In the genomic region with DNA sequence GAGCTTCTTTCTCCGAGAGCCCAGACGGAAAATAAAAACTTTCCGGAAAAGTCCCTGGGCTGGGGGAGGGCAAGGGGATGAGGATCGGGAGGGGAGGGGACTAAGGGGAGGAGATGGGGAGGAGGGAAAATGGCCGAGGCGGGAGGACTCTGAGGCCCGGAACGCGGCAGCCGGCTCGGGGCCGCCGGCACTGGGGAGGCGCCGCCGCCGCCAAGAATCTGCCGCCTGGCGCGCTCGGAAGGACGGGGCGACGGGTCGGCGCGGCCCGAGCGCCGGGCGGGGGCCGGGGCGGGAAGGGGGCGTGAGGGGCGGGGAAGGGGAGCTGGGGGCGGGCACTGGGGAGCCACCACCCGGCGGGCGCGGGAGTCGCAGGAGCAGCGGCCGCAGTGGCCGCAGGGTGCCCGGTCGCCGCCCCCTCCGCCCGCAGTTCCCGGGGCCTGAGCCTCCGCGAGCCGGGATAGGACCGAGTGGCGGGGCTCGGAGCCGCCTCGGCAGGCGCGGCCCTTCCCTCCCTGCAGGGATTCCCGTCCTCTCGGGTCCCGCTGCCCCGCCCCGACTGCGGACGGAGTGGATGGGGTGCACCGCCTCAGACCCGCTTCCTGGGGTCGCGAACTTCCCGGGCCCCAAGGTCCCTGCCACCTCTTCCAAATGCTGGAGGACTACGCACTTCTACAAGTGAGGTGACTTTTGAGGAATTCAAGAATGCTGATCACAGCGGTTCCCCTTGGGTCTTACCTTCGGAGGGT, we compare ENCODE assay signal across 1 cellular context.
TF ChIP-seq lines count a peak whose summit lies in the region.

A gene (minus strand): TSS at position 252 of the 746 bp plus-strand sequence.

TF ChIP-seq in HEK293, 187 proteins besides CTCF, POLR2A, EP300 and RAD21 (continued from another document):
- TF ChIP-seq, protein P1, sequence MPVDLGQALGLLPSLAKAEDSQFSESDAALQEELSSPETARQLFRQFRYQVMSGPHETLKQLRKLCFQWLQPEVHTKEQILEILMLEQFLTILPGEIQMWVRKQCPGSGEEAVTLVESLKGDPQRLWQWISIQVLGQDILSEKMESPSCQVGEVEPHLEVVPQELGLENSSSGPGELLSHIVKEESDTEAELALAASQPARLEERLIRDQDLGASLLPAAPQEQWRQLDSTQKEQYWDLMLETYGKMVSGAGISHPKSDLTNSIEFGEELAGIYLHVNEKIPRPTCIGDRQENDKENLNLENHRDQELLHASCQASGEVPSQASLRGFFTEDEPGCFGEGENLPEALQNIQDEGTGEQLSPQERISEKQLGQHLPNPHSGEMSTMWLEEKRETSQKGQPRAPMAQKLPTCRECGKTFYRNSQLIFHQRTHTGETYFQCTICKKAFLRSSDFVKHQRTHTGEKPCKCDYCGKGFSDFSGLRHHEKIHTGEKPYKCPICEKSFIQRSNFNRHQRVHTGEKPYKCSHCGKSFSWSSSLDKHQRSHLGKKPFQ (tag by site-specific recombination; IDR thresholded peaks at IDR 0.05), result no peak
- no peak for TF ChIP-seq ZNF211 (tag by site-specific recombination; IDR thresholded peaks at IDR 0.05; ENCODE audit: low read depth)
- no peak for TF ChIP-seq ZNF660 (tag by site-specific recombination; IDR thresholded peaks at IDR 0.05)
- TF ChIP-seq GLIS1 (tag by site-specific recombination; IDR thresholded peaks at IDR 0.05), result no peak
- TF ChIP-seq SP2 (tag by site-specific recombination; IDR thresholded peaks at IDR 0.05), result 0 out of 2 replicates have a peak, but pooled peaks have one; percentile 8
- TF ChIP-seq ZNF596 (tag by site-specific recombination; IDR thresholded peaks at IDR 0.05), result no peak
- TF ChIP-seq, protein P2, sequence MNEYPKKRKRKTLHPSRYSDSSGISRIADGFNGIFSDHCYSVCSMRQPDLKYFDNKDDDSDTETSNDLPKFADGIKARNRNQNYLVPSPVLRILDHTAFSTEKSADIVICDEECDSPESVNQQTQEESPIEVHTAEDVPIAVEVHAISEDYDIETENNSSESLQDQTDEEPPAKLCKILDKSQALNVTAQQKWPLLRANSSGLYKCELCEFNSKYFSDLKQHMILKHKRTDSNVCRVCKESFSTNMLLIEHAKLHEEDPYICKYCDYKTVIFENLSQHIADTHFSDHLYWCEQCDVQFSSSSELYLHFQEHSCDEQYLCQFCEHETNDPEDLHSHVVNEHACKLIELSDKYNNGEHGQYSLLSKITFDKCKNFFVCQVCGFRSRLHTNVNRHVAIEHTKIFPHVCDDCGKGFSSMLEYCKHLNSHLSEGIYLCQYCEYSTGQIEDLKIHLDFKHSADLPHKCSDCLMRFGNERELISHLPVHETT (tag by site-specific recombination; IDR thresholded peaks at IDR 0.05), result no peak
- TF ChIP-seq ZNF354C (tag by site-specific recombination; IDR thresholded peaks at IDR 0.05; ENCODE audit: borderline replicate concordance, low read depth), result no peak
- no peak for TF ChIP-seq KLF10 (tag by site-specific recombination; IDR thresholded peaks at IDR 0.05)
- TF ChIP-seq, protein P3, sequence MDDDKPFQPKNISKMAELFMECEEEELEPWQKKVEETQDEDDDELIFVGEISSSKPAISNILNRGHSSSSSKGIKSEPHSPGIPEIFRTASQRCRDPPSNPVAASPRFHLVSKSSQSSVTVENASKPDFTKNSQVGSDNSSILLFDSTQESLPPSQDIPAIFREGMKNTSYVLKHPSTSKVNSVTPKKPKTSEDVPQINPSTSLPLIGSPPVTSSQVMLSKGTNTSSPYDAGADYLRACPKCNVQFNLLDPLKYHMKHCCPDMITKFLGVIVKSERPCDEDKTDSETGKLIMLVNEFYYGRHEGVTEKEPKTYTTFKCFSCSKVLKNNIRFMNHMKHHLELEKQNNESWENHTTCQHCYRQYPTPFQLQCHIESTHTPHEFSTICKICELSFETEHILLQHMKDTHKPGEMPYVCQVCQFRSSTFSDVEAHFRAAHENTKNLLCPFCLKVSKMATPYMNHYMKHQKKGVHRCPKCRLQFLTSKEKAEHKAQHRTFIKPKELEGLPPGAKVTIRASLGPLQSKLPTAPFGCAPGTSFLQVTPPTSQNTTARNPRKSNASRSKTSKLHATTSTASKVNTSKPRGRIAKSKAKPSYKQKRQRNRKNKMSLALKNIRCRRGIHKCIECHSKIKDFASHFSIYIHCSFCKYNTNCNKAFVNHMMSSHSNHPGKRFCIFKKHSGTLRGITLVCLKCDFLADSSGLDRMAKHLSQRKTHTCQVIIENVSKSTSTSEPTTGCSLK (tag by site-specific recombination; IDR thresholded peaks at IDR 0.05), result no peak
- peak; percentile 34 for TF ChIP-seq SP3 (tag by site-specific recombination; IDR thresholded peaks at IDR 0.05)
- no peak for TF ChIP-seq ZNF777 (tag by site-specific recombination; IDR thresholded peaks at IDR 0.05; ENCODE audit: borderline replicate concordance)
- no peak for TF ChIP-seq ZNF747 (tag by site-specific recombination; IDR thresholded peaks at IDR 0.05)
- TF ChIP-seq GFI1B (tag by site-specific recombination; IDR thresholded peaks at IDR 0.05), result no peak
- TF ChIP-seq, protein P4, sequence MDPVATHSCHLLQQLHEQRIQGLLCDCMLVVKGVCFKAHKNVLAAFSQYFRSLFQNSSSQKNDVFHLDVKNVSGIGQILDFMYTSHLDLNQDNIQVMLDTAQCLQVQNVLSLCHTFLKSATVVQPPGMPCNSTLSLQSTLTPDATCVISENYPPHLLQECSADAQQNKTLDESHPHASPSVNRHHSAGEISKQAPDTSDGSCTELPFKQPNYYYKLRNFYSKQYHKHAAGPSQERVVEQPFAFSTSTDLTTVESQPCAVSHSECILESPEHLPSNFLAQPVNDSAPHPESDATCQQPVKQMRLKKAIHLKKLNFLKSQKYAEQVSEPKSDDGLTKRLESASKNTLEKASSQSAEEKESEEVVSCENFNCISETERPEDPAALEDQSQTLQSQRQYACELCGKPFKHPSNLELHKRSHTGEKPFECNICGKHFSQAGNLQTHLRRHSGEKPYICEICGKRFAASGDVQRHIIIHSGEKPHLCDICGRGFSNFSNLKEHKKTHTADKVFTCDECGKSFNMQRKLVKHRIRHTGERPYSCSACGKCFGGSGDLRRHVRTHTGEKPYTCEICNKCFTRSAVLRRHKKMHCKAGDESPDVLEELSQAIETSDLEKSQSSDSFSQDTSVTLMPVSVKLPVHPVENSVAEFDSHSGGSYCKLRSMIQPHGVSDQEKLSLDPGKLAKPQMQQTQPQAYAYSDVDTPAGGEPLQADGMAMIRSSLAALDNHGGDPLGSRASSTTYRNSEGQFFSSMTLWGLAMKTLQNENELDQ (tag by site-specific recombination; IDR thresholded peaks at IDR 0.05; ENCODE audit: low read depth), result no peak
- TF ChIP-seq, protein P5, sequence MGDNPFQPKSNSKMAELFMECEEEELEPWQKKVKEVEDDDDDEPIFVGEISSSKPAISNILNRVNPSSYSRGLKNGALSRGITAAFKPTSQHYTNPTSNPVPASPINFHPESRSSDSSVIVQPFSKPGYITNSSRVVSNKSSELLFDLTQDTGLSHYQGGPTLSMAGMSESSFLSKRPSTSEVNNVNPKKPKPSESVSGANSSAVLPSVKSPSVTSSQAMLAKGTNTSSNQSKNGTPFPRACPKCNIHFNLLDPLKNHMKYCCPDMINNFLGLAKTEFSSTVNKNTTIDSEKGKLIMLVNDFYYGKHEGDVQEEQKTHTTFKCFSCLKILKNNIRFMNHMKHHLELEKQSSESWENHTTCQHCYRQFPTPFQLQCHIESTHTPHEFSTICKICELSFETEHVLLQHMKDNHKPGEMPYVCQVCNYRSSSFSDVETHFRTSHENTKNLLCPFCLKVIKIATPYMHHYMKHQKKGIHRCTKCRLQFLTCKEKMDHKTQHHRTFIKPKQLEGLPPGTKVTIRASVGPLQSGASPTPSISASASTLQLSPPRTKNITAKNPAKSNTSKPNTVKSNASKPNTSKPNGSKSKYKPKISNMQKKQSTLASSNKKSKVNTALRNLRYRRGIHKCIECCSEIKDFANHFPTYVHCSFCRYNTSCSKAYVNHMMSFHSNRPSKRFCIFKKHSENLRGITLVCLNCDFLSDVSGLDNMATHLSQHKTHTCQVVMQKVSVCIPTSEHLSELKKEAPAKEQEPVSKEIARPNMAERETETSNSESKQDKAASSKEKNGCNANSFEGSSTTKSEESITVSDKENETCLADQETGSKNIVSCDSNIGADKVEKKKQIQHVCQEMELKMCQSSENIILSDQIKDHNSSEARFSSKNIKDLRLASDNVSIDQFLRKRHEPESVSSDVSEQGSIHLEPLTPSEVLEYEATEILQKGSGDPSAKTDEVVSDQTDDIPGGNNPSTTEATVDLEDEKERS (tag by site-specific recombination; IDR thresholded peaks at IDR 0.05), result no peak
- TF ChIP-seq ZNF670 (tag by site-specific recombination; IDR thresholded peaks at IDR 0.05; ENCODE audit: low read depth), result no peak
- 0 out of 2 replicates have a peak, but pooled peaks have one; percentile 24 for TF ChIP-seq ZNF561 (tag by site-specific recombination; IDR thresholded peaks at IDR 0.05; ENCODE audit: borderline replicate concordance)
- TF ChIP-seq RBAK (tag by site-specific recombination; IDR thresholded peaks at IDR 0.05), result no peak
- TF ChIP-seq ZNF473 (tag by site-specific recombination; IDR thresholded peaks at IDR 0.05), result no peak
- no peak for TF ChIP-seq ZNF157 (tag by site-specific recombination; IDR thresholded peaks at IDR 0.05)
- no peak for TF ChIP-seq MYNN (tag by site-specific recombination; IDR thresholded peaks at IDR 0.05; ENCODE audit: borderline replicate concordance)
- TF ChIP-seq ZFP69B (tag by site-specific recombination; IDR thresholded peaks at IDR 0.05), result no peak
- no peak for TF ChIP-seq SETDB1 (IDR thresholded peaks at IDR 0.05; ENCODE audit: insufficient read length, low read length)
- TF ChIP-seq, protein P6, sequence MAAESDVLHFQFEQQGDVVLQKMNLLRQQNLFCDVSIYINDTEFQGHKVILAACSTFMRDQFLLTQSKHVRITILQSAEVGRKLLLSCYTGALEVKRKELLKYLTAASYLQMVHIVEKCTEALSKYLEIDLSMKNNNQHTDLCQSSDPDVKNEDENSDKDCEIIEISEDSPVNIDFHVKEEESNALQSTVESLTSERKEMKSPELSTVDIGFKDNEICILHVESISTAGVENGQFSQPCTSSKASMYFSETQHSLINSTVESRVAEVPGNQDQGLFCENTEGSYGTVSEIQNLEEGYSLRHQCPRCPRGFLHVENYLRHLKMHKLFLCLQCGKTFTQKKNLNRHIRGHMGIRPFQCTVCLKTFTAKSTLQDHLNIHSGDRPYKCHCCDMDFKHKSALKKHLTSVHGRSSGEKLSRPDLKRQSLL (tag by site-specific recombination; IDR thresholded peaks at IDR 0.05), result no peak
- TF ChIP-seq, protein P7, sequence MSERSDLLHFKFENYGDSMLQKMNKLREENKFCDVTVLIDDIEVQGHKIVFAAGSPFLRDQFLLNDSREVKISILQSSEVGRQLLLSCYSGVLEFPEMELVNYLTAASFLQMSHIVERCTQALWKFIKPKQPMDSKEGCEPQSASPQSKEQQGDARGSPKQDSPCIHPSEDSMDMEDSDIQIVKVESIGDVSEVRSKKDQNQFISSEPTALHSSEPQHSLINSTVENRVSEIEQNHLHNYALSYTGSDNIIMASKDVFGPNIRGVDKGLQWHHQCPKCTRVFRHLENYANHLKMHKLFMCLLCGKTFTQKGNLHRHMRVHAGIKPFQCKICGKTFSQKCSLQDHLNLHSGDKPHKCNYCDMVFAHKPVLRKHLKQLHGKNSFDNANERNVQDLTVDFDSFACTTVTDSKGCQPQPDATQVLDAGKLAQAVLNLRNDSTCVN (tag by site-specific recombination; optimal IDR thresholded peaks at IDR 0.05), result peak; percentile 36
- TF ChIP-seq, protein P8, sequence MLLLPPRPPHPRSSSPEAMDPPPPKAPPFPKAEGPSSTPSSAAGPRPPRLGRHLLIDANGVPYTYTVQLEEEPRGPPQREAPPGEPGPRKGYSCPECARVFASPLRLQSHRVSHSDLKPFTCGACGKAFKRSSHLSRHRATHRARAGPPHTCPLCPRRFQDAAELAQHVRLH (tag by site-specific recombination; IDR thresholded peaks at IDR 0.05), result no peak
- TF ChIP-seq, protein P9, sequence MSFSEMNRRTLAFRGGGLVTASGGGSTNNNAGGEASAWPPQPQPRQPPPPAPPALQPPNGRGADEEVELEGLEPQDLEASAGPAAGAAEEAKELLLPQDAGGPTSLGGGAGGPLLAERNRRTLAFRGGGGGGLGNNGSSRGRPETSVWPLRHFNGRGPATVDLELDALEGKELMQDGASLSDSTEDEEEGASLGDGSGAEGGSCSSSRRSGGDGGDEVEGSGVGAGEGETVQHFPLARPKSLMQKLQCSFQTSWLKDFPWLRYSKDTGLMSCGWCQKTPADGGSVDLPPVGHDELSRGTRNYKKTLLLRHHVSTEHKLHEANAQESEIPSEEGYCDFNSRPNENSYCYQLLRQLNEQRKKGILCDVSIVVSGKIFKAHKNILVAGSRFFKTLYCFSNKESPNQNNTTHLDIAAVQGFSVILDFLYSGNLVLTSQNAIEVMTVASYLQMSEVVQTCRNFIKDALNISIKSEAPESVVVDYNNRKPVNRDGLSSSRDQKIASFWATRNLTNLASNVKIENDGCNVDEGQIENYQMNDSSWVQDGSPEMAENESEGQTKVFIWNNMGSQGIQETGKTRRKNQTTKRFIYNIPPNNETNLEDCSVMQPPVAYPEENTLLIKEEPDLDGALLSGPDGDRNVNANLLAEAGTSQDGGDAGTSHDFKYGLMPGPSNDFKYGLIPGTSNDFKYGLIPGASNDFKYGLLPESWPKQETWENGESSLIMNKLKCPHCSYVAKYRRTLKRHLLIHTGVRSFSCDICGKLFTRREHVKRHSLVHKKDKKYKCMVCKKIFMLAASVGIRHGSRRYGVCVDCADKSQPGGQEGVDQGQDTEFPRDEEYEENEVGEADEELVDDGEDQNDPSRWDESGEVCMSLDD (tag by site-specific recombination; IDR thresholded peaks at IDR 0.05), result peak; percentile 60; the same call in 1 of the 2 replicates
- TF ChIP-seq ZNF843 (tag by site-specific recombination; IDR thresholded peaks at IDR 0.05), result no peak
- TF ChIP-seq, protein P10, sequence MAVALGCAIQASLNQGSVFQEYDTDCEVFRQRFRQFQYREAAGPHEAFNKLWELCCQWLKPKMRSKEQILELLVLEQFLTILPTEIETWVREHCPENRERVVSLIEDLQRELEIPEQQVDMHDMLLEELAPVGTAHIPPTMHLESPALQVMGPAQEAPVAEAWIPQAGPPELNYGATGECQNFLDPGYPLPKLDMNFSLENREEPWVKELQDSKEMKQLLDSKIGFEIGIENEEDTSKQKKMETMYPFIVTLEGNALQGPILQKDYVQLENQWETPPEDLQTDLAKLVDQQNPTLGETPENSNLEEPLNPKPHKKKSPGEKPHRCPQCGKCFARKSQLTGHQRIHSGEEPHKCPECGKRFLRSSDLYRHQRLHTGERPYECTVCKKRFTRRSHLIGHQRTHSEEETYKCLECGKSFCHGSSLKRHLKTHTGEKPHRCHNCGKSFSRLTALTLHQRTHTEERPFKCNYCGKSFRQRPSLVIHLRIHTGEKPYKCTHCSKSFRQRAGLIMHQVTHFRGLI (tag by site-specific recombination; IDR thresholded peaks at IDR 0.05), result no peak
